Comparison of ENCODE assay signal across 1 cellular context in the genomic region with DNA sequence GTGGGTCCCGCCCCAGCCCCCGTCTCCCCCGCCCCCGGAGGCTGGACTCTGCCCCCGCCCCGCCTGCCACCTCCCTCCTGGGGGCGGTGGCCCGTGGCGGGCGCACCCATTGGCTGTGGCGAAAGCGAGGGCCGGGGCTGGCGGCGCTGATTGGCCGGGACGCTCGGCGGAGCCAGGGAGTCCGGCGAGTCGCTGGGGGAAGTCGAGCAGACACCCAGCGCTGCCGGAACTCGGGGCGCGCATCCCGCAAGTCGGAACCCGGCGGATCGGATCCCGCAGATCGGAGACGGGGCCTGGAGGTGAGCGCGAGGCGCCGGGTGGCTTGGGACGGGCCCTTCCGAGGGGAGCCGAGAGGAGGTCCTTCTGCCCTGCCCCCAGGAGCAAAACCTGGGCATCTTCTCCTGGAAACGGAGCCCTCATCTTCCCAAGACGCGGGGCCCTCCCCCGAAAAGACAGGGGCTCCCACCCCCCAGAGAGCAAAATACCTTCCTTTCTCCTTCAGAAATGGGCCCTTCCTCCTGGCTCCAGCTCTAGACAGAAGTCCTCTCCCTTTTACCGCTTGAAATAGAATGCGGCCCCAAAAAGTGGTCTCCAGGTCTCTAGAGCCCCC.
A peak's percentile ranks its signal among the peaks of the same experiment; 100 is the strongest.
TF ChIP-seq lines count a peak whose summit lies in the region.

A gene (plus strand): TSS at position 205 of the 610 bp plus-strand sequence. CDS start 61,123 bp downstream, outside the sequence.

TF ChIP-seq in HepG2, 621 proteins besides CTCF, POLR2A, EP300 and RAD21 (continued from another document and continues in another):
- TF ChIP-seq, protein P1, sequence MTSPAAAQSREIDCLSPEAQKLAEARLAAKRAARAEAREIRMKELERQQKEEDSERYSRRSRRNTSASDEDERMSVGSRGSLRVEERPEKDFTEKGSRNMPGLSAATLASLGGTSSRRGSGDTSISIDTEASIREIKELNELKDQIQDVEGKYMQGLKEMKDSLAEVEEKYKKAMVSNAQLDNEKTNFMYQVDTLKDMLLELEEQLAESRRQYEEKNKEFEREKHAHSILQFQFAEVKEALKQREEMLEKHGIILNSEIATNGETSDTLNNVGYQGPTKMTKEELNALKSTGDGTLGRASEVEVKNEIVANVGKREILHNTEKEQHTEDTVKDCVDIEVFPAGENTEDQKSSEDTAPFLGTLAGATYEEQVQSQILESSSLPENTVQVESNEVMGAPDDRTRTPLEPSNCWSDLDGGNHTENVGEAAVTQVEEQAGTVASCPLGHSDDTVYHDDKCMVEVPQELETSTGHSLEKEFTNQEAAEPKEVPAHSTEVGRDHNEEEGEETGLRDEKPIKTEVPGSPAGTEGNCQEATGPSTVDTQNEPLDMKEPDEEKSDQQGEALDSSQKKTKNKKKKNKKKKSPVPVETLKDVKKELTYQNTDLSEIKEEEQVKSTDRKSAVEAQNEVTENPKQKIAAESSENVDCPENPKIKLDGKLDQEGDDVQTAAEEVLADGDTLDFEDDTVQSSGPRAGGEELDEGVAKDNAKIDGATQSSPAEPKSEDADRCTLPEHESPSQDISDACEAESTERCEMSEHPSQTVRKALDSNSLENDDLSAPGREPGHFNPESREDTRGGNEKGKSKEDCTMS (CRISPR knock-in tag; conservative IDR thresholded peaks at IDR 0.05): no peak
- no peak for TF ChIP-seq ZNF256 (CRISPR knock-in tag; conservative IDR thresholded peaks at IDR 0.05)
- TF ChIP-seq HNRNPLL (IDR thresholded peaks at IDR 0.05; ENCODE audit: low read depth, low read length, poor library complexity, severe bottlenecking): peak; percentile 81
- TF ChIP-seq SYNCRIP (IDR thresholded peaks at IDR 0.05; ENCODE audit: insufficient read depth, low read depth, low read length): no peak
- TF ChIP-seq ZNF550 (CRISPR knock-in tag; IDR thresholded peaks at IDR 0.05; ENCODE audit: borderline replicate concordance): no peak
- no peak for TF ChIP-seq ZNF652 (CRISPR knock-in tag; IDR thresholded peaks at IDR 0.05; ENCODE audit: borderline replicate concordance, low read depth)
- no peak for TF ChIP-seq KDM1A (CRISPR knock-in tag; IDR thresholded peaks at IDR 0.05)
- no peak for TF ChIP-seq CEBPG (CRISPR knock-in tag; IDR thresholded peaks at IDR 0.05)
- no peak for TF ChIP-seq MTA3 (CRISPR knock-in tag; IDR thresholded peaks at IDR 0.05)
- TF ChIP-seq ZNF34 (CRISPR knock-in tag; IDR thresholded peaks at IDR 0.05; ENCODE audit: borderline replicate concordance): no peak
- TF ChIP-seq, protein P2, sequence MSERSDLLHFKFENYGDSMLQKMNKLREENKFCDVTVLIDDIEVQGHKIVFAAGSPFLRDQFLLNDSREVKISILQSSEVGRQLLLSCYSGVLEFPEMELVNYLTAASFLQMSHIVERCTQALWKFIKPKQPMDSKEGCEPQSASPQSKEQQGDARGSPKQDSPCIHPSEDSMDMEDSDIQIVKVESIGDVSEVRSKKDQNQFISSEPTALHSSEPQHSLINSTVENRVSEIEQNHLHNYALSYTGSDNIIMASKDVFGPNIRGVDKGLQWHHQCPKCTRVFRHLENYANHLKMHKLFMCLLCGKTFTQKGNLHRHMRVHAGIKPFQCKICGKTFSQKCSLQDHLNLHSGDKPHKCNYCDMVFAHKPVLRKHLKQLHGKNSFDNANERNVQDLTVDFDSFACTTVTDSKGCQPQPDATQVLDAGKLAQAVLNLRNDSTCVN (CRISPR knock-in tag; IDR thresholded peaks at IDR 0.05; ENCODE audit: borderline replicate concordance): no peak; the same call in 1 of the 2 replicates
- peak; percentile 91; the same call in 1 of the 2 replicates for TF ChIP-seq SNAI1 (CRISPR knock-in tag; IDR thresholded peaks at IDR 0.05; ENCODE audit: borderline replicate concordance)
- TF ChIP-seq JUND (CRISPR knock-in tag; IDR thresholded peaks at IDR 0.05): no peak
- peak; percentile 63 for TF ChIP-seq ZFY (CRISPR knock-in tag; IDR thresholded peaks at IDR 0.05)
- 0 out of 2 replicates have a peak, but pooled peaks have one; percentile 26 for TF ChIP-seq GTF3A (CRISPR knock-in tag; conservative IDR thresholded peaks at IDR 0.05)
- TF ChIP-seq, protein P3, sequence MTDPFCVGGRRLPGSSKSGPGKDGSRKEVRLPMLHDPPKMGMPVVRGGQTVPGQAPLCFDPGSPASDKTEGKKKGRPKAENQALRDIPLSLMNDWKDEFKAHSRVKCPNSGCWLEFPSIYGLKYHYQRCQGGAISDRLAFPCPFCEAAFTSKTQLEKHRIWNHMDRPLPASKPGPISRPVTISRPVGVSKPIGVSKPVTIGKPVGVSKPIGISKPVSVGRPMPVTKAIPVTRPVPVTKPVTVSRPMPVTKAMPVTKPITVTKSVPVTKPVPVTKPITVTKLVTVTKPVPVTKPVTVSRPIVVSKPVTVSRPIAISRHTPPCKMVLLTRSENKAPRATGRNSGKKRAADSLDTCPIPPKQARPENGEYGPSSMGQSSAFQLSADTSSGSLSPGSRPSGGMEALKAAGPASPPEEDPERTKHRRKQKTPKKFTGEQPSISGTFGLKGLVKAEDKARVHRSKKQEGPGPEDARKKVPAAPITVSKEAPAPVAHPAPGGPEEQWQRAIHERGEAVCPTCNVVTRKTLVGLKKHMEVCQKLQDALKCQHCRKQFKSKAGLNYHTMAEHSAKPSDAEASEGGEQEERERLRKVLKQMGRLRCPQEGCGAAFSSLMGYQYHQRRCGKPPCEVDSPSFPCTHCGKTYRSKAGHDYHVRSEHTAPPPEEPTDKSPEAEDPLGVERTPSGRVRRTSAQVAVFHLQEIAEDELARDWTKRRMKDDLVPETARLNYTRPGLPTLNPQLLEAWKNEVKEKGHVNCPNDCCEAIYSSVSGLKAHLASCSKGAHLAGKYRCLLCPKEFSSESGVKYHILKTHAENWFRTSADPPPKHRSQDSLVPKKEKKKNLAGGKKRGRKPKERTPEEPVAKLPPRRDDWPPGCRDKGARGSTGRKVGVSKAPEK (CRISPR knock-in tag; IDR thresholded peaks at IDR 0.05; ENCODE audit: borderline replicate concordance): 0 out of 2 replicates have a peak, but pooled peaks have one; percentile 11
- no peak for TF ChIP-seq HOXA7 (CRISPR knock-in tag; IDR thresholded peaks at IDR 0.05)
- no peak for TF ChIP-seq ZNF83 (CRISPR knock-in tag; IDR thresholded peaks at IDR 0.05; ENCODE audit: borderline replicate concordance)
- TF ChIP-seq REXO4 (CRISPR knock-in tag; IDR thresholded peaks at IDR 0.05; ENCODE audit: borderline replicate concordance): no peak
- TF ChIP-seq HMG20A (CRISPR knock-in tag; IDR thresholded peaks at IDR 0.05; ENCODE audit: borderline replicate concordance): no peak; the same call in 1 of the 2 replicates
- TF ChIP-seq ZFP41 (CRISPR knock-in tag; IDR thresholded peaks at IDR 0.05; ENCODE audit: borderline replicate concordance): no peak
- TF ChIP-seq, protein P4, sequence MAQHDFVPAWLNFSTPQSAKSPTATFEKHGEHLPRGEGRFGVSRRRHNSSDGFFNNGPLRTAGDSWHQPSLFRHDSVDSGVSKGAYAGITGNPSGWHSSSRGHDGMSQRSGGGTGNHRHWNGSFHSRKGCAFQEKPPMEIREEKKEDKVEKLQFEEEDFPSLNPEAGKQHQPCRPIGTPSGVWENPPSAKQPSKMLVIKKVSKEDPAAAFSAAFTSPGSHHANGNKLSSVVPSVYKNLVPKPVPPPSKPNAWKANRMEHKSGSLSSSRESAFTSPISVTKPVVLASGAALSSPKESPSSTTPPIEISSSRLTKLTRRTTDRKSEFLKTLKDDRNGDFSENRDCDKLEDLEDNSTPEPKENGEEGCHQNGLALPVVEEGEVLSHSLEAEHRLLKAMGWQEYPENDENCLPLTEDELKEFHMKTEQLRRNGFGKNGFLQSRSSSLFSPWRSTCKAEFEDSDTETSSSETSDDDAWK (CRISPR knock-in tag; IDR thresholded peaks at IDR 0.05): no peak
- no peak for TF ChIP-seq ZNF337 (CRISPR knock-in tag; IDR thresholded peaks at IDR 0.05; ENCODE audit: borderline replicate concordance, low read depth)
- no peak; the same call in 1 of the 2 replicates for TF ChIP-seq PPARG (CRISPR knock-in tag; conservative IDR thresholded peaks at IDR 0.05)
- no peak for TF ChIP-seq ZFP36L2 (CRISPR knock-in tag; IDR thresholded peaks at IDR 0.05)
- peak; percentile 77 for TF ChIP-seq ZFP90 (CRISPR knock-in tag; IDR thresholded peaks at IDR 0.05; ENCODE audit: borderline replicate concordance)
- peak; percentile 75 for TF ChIP-seq SP5 (CRISPR knock-in tag; IDR thresholded peaks at IDR 0.05; ENCODE audit: borderline replicate concordance, low read depth)
- TF ChIP-seq ZZZ3 (CRISPR knock-in tag; IDR thresholded peaks at IDR 0.05; ENCODE audit: borderline replicate concordance): no peak
- no peak for TF ChIP-seq NCOR1 (IDR thresholded peaks at IDR 0.05; ENCODE audit: borderline replicate concordance, low read length)
- TF ChIP-seq ZNF775 (CRISPR knock-in tag; IDR thresholded peaks at IDR 0.05; ENCODE audit: borderline replicate concordance): no peak
- TF ChIP-seq U2AF1 (optimal IDR thresholded peaks at IDR 0.05; ENCODE audit: low read depth, low read length): no peak
- TF ChIP-seq TBX2 (CRISPR knock-in tag; IDR thresholded peaks at IDR 0.05; ENCODE audit: borderline replicate concordance): no peak
- TF ChIP-seq PAF1 (CRISPR knock-in tag; IDR thresholded peaks at IDR 0.05): no peak
- no peak for TF ChIP-seq MAFG (CRISPR knock-in tag; IDR thresholded peaks at IDR 0.05)
- TF ChIP-seq, protein P5, sequence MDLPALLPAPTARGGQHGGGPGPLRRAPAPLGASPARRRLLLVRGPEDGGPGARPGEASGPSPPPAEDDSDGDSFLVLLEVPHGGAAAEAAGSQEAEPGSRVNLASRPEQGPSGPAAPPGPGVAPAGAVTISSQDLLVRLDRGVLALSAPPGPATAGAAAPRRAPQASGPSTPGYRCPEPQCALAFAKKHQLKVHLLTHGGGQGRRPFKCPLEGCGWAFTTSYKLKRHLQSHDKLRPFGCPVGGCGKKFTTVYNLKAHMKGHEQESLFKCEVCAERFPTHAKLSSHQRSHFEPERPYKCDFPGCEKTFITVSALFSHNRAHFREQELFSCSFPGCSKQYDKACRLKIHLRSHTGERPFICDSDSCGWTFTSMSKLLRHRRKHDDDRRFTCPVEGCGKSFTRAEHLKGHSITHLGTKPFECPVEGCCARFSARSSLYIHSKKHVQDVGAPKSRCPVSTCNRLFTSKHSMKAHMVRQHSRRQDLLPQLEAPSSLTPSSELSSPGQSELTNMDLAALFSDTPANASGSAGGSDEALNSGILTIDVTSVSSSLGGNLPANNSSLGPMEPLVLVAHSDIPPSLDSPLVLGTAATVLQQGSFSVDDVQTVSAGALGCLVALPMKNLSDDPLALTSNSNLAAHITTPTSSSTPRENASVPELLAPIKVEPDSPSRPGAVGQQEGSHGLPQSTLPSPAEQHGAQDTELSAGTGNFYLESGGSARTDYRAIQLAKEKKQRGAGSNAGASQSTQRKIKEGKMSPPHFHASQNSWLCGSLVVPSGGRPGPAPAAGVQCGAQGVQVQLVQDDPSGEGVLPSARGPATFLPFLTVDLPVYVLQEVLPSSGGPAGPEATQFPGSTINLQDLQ (CRISPR knock-in tag; IDR thresholded peaks at IDR 0.05): no peak
- TF ChIP-seq XBP1 (CRISPR knock-in tag; IDR thresholded peaks at IDR 0.05): no peak
- TF ChIP-seq ZNF235 (CRISPR knock-in tag; IDR thresholded peaks at IDR 0.05; ENCODE audit: borderline replicate concordance): peak; percentile 93; the same call in 1 of the 2 replicates
- TF ChIP-seq ZSCAN25 (CRISPR knock-in tag; IDR thresholded peaks at IDR 0.05): peak; percentile 48; the same call in 1 of the 2 replicates
- TF ChIP-seq, protein P6, sequence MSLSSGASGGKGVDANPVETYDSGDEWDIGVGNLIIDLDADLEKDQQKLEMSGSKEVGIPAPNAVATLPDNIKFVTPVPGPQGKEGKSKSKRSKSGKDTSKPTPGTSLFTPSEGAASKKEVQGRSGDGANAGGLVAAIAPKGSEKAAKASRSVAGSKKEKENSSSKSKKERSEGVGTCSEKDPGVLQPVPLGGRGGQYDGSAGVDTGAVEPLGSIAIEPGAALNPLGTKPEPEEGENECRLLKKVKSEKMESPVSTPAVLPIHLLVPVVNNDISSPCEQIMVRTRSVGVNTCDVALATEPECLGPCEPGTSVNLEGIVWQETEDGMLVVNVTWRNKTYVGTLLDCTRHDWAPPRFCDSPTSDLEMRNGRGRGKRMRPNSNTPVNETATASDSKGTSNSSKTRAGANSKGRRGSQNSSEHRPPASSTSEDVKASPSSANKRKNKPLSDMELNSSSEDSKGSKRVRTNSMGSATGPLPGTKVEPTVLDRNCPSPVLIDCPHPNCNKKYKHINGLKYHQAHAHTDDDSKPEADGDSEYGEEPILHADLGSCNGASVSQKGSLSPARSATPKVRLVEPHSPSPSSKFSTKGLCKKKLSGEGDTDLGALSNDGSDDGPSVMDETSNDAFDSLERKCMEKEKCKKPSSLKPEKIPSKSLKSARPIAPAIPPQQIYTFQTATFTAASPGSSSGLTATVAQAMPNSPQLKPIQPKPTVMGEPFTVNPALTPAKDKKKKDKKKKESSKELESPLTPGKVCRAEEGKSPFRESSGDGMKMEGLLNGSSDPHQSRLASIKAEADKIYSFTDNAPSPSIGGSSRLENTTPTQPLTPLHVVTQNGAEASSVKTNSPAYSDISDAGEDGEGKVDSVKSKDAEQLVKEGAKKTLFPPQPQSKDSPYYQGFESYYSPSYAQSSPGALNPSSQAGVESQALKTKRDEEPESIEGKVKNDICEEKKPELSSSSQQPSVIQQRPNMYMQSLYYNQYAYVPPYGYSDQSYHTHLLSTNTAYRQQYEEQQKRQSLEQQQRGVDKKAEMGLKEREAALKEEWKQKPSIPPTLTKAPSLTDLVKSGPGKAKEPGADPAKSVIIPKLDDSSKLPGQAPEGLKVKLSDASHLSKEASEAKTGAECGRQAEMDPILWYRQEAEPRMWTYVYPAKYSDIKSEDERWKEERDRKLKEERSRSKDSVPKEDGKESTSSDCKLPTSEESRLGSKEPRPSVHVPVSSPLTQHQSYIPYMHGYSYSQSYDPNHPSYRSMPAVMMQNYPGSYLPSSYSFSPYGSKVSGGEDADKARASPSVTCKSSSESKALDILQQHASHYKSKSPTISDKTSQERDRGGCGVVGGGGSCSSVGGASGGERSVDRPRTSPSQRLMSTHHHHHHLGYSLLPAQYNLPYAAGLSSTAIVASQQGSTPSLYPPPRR (CRISPR knock-in tag; IDR thresholded peaks at IDR 0.05; ENCODE audit: borderline replicate concordance): peak; percentile 69
- TF ChIP-seq ZSCAN12 (CRISPR knock-in tag; IDR thresholded peaks at IDR 0.05): no peak
- TF ChIP-seq, protein P7, sequence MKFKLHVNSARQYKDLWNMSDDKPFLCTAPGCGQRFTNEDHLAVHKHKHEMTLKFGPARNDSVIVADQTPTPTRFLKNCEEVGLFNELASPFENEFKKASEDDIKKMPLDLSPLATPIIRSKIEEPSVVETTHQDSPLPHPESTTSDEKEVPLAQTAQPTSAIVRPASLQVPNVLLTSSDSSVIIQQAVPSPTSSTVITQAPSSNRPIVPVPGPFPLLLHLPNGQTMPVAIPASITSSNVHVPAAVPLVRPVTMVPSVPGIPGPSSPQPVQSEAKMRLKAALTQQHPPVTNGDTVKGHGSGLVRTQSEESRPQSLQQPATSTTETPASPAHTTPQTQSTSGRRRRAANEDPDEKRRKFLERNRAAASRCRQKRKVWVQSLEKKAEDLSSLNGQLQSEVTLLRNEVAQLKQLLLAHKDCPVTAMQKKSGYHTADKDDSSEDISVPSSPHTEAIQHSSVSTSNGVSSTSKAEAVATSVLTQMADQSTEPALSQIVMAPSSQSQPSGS (CRISPR knock-in tag; IDR thresholded peaks at IDR 0.05): no peak
